ENCODE assay signal across 8 cellular contexts in genomic region chr17:45235071-45236001, GRCh38. TPM values are rescaled to one million over a fixed set of nuclear protein-coding genes. Genes with fewer than 3 reads are reported as not detected.
DNase-seq lines count a peak whose midpoint lies in the region; ATAC-seq and TF ChIP-seq lines count a peak whose summit lies in the region.

No MANE protein-coding gene starts in this region.

- no peaks in the 10 kb centered on the region for H3K4me1 ChIP-seq in body of pancreas

- WGBS in body of pancreas, 2 donors, result 25 to 32% methylated on average over 9 of the region's 9 CpGs

- intact Hi-C loops in body of pancreas (cut with DNase I), result no loop called here

- no peaks in the 10 kb centered on the region for H3K36me3 ChIP-seq in body of pancreas (replicated peaks in 1 of 2; ENCODE audit: insufficient read depth in 1 of 2, low read depth in 2 of 2)

- H3K27me3 ChIP-seq in body of pancreas, result peaks cover 0 to under 1% of the 10 kb centered on the region in 2 donors

- H3K27ac ChIP-seq in body of pancreas, result no peak overlapping the region

- DNase-seq in GM12865 (ENCODE audit: low read depth), result peak; percentile 87
- DNase-seq in NCI-H1092 (lab: John Stamatoyannopoulos, UW), result peak; percentile 27
- peak; percentile 69 for DNase-seq in UCSD-AML1 (lab: John Stamatoyannopoulos, UW; ENCODE audit: unreplicated experiment)
- peak; percentile 74 to 87 (median 76) for DNase-seq in body of pancreas
- peak; percentile 81 for DNase-seq in iPS-NIHi7 (ENCODE audit: extremely low spot score)
- peak; percentile 88 for DNase-seq in stimulated activated CD4-positive, alpha-beta T cell treated with anti-CD3 and anti-CD28 coated beads, Interleukin-15, amount 100 ng/mL, for 24 hours

- TF ChIP-seq POLR2A in body of pancreas (IDR thresholded peaks at IDR 0.05), result no peak

- no peaks in the 10 kb centered on the region for H3K9me3 ChIP-seq in body of pancreas

- H3K4me3 ChIP-seq in GM12865 (ENCODE audit: low read depth, low read length) (no peak overlapping the region), body of pancreas (no peak overlapping the region)

- TF ChIP-seq CTCF in GM12865 (IDR thresholded peaks at IDR 0.05; ENCODE audit: insufficient read depth, low read depth, low read length, missing control alignments), result peak; percentile 86
- TF ChIP-seq CTCF in body of pancreas (IDR thresholded peaks at IDR 0.05), result peak; percentile 57 to 76 (median 67)

- ATAC-seq in body of pancreas (peak; percentile 51), HG03139 (IDR thresholded peaks at IDR 0.05; ENCODE audit: unreplicated experiment) (no peak), HG02763 (IDR thresholded peaks at IDR 0.05; ENCODE audit: unreplicated experiment) (no peak)

RNA-seq across cellular contexts. Expression of gene FMNL1, which starts 13.7 kb away (rescaled TPM):
- total RNA-seq in body of pancreas, result 1 to 10 TPM; 4.0 to 5.2 TPM

RNA-seq across cellular contexts. Expression of gene SPATA32, which starts 26.6 kb away (rescaled TPM):
- 1 to 10 TPM in 1 of 2 donors, not detected in 1; 1.0 TPM for total RNA-seq in body of pancreas

Comparison
In these comparisons a context has a peak if more than half of its experiments do, and no peak if none do; other contexts are left out.
1. DNase-seq: peak in every context shown above with its lines; median percentile 88 in stimulated activated CD4-positive, alpha-beta T cell treated with anti-CD3 and anti-CD28 coated beads, Interleukin-15, amount 100 ng/mL, for 24 hours; 87 in GM12865; 81 in iPS-NIHi7; 76 in body of pancreas; 69 in UCSD-AML1; 27 in NCI-H1092.